ENCODE assay signal across 16 cellular contexts in genomic region chr3:139906441-139906840, GRCh38. TPM values are rescaled to one million over a fixed set of nuclear protein-coding genes. Genes with fewer than 3 reads are reported as not detected.
DNase-seq lines count a peak whose midpoint lies in the region; ATAC-seq, FAIRE-seq and TF ChIP-seq lines count a peak whose summit lies in the region.
"Had no signal": no experiment of that assay in that cellular context is flagged by ENCODE, and none has a peak within 500 bp of the region (broad histone marks: within the 10 kb centered on the region; RNA-seq: fewer than 3 reads in every experiment).

No MANE protein-coding gene starts in this region.

- no peaks in the 10 kb centered on the region for H3K4me1 Mint-ChIP-seq in CD4-positive, alpha-beta memory T cell
- H3K4me1 Mint-ChIP-seq: activated CD8-positive, alpha-beta memory T cell treated with anti-CD3 and anti-CD28 coated beads, Interleukin-2, amount 10 ng/mL, durations not matched to agents 7 days and 5 days; natural killer cell; stimulated activated effector memory CD8-positive, alpha-beta T cell treated with anti-CD3 and anti-CD28 coated beads, Interleukin-12 subunit alpha, Interleukin-12 subunit beta, amount 100 ng/mL, for 72 hours had no signal

- in situ Hi-C loops in Panc1 (cut with HindIII; ENCODE audit: low pct_unique_long_range_greater_than_20kb, low sequenced_read_pairs), result no loop called here

- intact Hi-C loops in Panc1 (cut with micrococcal nuclease; ENCODE audit: unreplicated experiment) (no loop called here), vagina (cut with DNase I) (no loop called here)
- intact Hi-C loops in CD4-positive, alpha-beta memory T cell (cut with micrococcal nuclease), result no loop called here

- TF ChIP-seq CTCF in Panc1 (IDR thresholded peaks at IDR 0.05), result no peak
- no peak for TF ChIP-seq CTCF in epithelial cell of esophagus (IDR thresholded peaks at IDR 0.05; ENCODE audit: insufficient read depth, low read depth, low read length, missing control alignments)
- TF ChIP-seq CTCF in vagina (IDR thresholded peaks at IDR 0.05), result no peak

- H3K4me3 ChIP-seq in Panc1 (ENCODE audit: low read depth in 2 of 2, low read length in 2 of 2), result no peak overlapping the region
- no peak overlapping the region for H3K4me3 ChIP-seq in epithelial cell of esophagus (ENCODE audit: low read length)
- H3K4me3 ChIP-seq in CD4-positive, alpha-beta memory T cell (ENCODE audit: low read length in 2 of 2), result no peak overlapping the region
- no peak overlapping the region for H3K4me3 ChIP-seq in vagina

- ATAC-seq in Panc1, result peak; percentile 48; the same call in 1 of the 2 replicates
- no peak for ATAC-seq in HG02571 (IDR thresholded peaks at IDR 0.05; ENCODE audit: unreplicated experiment)
- ATAC-seq: activated CD8-positive, alpha-beta memory T cell treated with anti-CD3 and anti-CD28 coated beads, Interleukin-2, amount 10 ng/mL, durations not matched to agents 7 days and 5 days had no signal

- no peaks in the 10 kb centered on the region for H3K27me3 ChIP-seq in Panc1 (ENCODE audit: control insufficient read depth, insufficient read depth, low read length)
- H3K27me3 ChIP-seq in CD4-positive, alpha-beta memory T cell (ENCODE audit: insufficient read depth, low read length), result no peaks in the 10 kb centered on the region
- H3K27me3 ChIP-seq in vagina, result no peaks in the 10 kb centered on the region

- BruUV-seq in Panc1 (replicated peaks; lab: Mats Ljungman, UMichigan), result no TSS peak

- H3K36me3 ChIP-seq in Panc1 (ENCODE audit: control insufficient read depth, insufficient read depth, low read length), result no peaks in the 10 kb centered on the region
- no peaks in the 10 kb centered on the region for H3K36me3 ChIP-seq in CD4-positive, alpha-beta memory T cell (ENCODE audit: insufficient read depth, low read length)
- no peaks in the 10 kb centered on the region for H3K36me3 ChIP-seq in vagina

- POLR2A ChIA-PET in Panc1 (lab: Charles Lee), result no interaction called here
- POLR2A ChIA-PET in CD4-positive, alpha-beta memory T cell (lab: Charles Lee; ENCODE audit: partially characterized antibody), result no interaction called here

- H3K9me3 Mint-ChIP-seq in CD4-positive, alpha-beta memory T cell, result peaks cover 0 to 5% (median 0%) of the 10 kb centered on the region in 8 donors

- H3K4me3 Mint-ChIP-seq in CD4-positive, alpha-beta memory T cell, result no peak overlapping the region
- H3K4me3 Mint-ChIP-seq: activated CD8-positive, alpha-beta memory T cell treated with anti-CD3 and anti-CD28 coated beads, Interleukin-2, amount 10 ng/mL, durations not matched to agents 7 days and 5 days; natural killer cell; stimulated activated effector memory CD8-positive, alpha-beta T cell treated with anti-CD3 and anti-CD28 coated beads, Interleukin-12 subunit alpha, Interleukin-12 subunit beta, amount 100 ng/mL, for 72 hours had no signal

- H3K27ac Mint-ChIP-seq in CD4-positive, alpha-beta memory T cell, result no peak overlapping the region
- H3K27ac Mint-ChIP-seq: activated CD8-positive, alpha-beta memory T cell treated with anti-CD3 and anti-CD28 coated beads, Interleukin-2, amount 10 ng/mL, durations not matched to agents 7 days and 5 days; natural killer cell; stimulated activated effector memory CD8-positive, alpha-beta T cell treated with anti-CD3 and anti-CD28 coated beads, Interleukin-12 subunit alpha, Interleukin-12 subunit beta, amount 100 ng/mL, for 72 hours had no signal

- DNase-seq in H54 (ENCODE audit: insufficient read length, low spot score) (peak; percentile 22), Panc1 (ENCODE audit: low read depth, low spot score) (peak; percentile 18), epithelial cell of esophagus (ENCODE audit: low read depth) (peak; percentile 73), non-pigmented ciliary epithelial cell (ENCODE audit: low read depth) (peak; percentile 62), NCI-H146 treated with DMSO at 0.1 percent for 48 hours (lab: John Stamatoyannopoulos, UW; ENCODE audit: unreplicated experiment) (no peak), vagina (ENCODE audit: extremely low spot score in 2 of 2) (no peak)
- DNase-seq in CD4-positive, alpha-beta memory T cell, result no peak
- DNase-seq: activated CD8-positive, alpha-beta memory T cell treated with anti-CD3 and anti-CD28 coated beads, Interleukin-2, amount 10 ng/mL, durations not matched to agents 7 days and 5 days; central memory CD4-positive, alpha-beta T cell; glutamatergic neuron; Karpas-422; natural killer cell; NCI-H510A treated with DMSO at 0.1 percent for 48 hours; T-helper 1 cell had no signal

- no peaks in the 10 kb centered on the region for H3K36me3 Mint-ChIP-seq in CD4-positive, alpha-beta memory T cell
- H3K36me3 Mint-ChIP-seq: activated CD8-positive, alpha-beta memory T cell treated with anti-CD3 and anti-CD28 coated beads, Interleukin-2, amount 10 ng/mL, durations not matched to agents 7 days and 5 days; natural killer cell; stimulated activated effector memory CD8-positive, alpha-beta T cell treated with anti-CD3 and anti-CD28 coated beads, Interleukin-12 subunit alpha, Interleukin-12 subunit beta, amount 100 ng/mL, for 72 hours had no signal

- H3K4me1 ChIP-seq in Panc1 (ENCODE audit: control insufficient read depth, insufficient read depth, low read length) (no peaks in the 10 kb centered on the region), vagina (no peaks in the 10 kb centered on the region)
- no peaks in the 10 kb centered on the region for H3K4me1 ChIP-seq in CD4-positive, alpha-beta memory T cell (ENCODE audit: insufficient read depth, low read length)

- peak; percentile 43 for FAIRE-seq in H54 (lab: Jason Lieb, UNC)

- H3K27me3 Mint-ChIP-seq in CD4-positive, alpha-beta memory T cell, result no peaks in the 10 kb centered on the region
- H3K27me3 Mint-ChIP-seq: activated CD8-positive, alpha-beta memory T cell treated with anti-CD3 and anti-CD28 coated beads, Interleukin-2, amount 10 ng/mL, durations not matched to agents 7 days and 5 days had no signal

- H3K9me3 ChIP-seq in Panc1 (ENCODE audit: control insufficient read depth, insufficient read depth, low read depth, low read length), result no peaks in the 10 kb centered on the region
- H3K9me3 ChIP-seq in CD4-positive, alpha-beta memory T cell (ENCODE audit: control insufficient read depth in 1 of 2, low read length in 2 of 2), result no peaks in the 10 kb centered on the region
- no peaks in the 10 kb centered on the region for H3K9me3 ChIP-seq in vagina

- H3K27ac ChIP-seq in Panc1 (ENCODE audit: low read length) (no peak overlapping the region), vagina (no peak overlapping the region)
- no peak overlapping the region for H3K27ac ChIP-seq in CD4-positive, alpha-beta memory T cell (ENCODE audit: low read depth, low read length)

- TF ChIP-seq POLR2A in H54 (IDR thresholded peaks at IDR 0.05; ENCODE audit: low read depth, low read length) (no peak), vagina (IDR thresholded peaks at IDR 0.05) (no peak)

- CTCF ChIA-PET in Panc1 (lab: Charles Lee), result no interaction called here
- CTCF ChIA-PET in CD4-positive, alpha-beta memory T cell (lab: Charles Lee; ENCODE audit: partially characterized antibody), result no interaction called here

RNA-seq across cellular contexts. Expression of gene CLSTN2, which starts 28.5 kb away (rescaled TPM):
- 0.03 TPM for total RNA-seq in Panc1 (2021; ENCODE audit: unreplicated experiment)
- not detected for polyA plus RNA-seq in Panc1 (2012; ENCODE audit: insufficient read length)
- not detected for total RNA-seq in CD4-positive, alpha-beta memory T cell
- not detected for polyA plus RNA-seq in CD4-positive, alpha-beta memory T cell
- 16.0 TPM for total RNA-seq in vagina

Comparison
In these comparisons a context has a peak if more than half of its experiments do, and no peak if none do; other contexts are left out.
1. DNase-seq: peak in H54 (single experiment), Panc1 (single experiment), epithelial cell of esophagus (single experiment) and non-pigmented ciliary epithelial cell (single experiment); none in NCI-H146 treated with DMSO at 0.1 percent for 48 hours (single experiment), CD4-positive, alpha-beta memory T cell (0 of 5) and vagina (0 of 2).
2. RNA of gene CLSTN2, which starts 28.5 kb away (total RNA-seq): 16.0 TPM in vagina (single experiment); 0.03 TPM in Panc1 (single experiment) and not detected in CD4-positive, alpha-beta memory T cell; every median in the first group is over 10 times any median in the second.